In genomic region chr1:40668769-40669525, GRCh38 we compare ENCODE assay signal across 1 cellular context.
TF ChIP-seq lines count a peak whose summit lies in the region.

No MANE protein-coding gene starts in this region.

TF ChIP-seq in HEK293, 187 proteins besides CTCF, POLR2A, EP300 and RAD21 (continued from another document):
- TF ChIP-seq PATZ1 (tag by site-specific recombination; IDR thresholded peaks at IDR 0.05) = 0 out of 2 replicates have a peak, but pooled peaks have one; percentile 55
- TF ChIP-seq ZSCAN30 (tag by site-specific recombination; IDR thresholded peaks at IDR 0.05) = no peak
- TF ChIP-seq ZNF10 (tag by site-specific recombination; IDR thresholded peaks at IDR 0.05) = peak; percentile 92
- peak; percentile 89 for TF ChIP-seq ZIC2 (tag by site-specific recombination; IDR thresholded peaks at IDR 0.05)
- no peak for TF ChIP-seq ZNF132 (tag by site-specific recombination; IDR thresholded peaks at IDR 0.05; ENCODE audit: borderline replicate concordance)
- no peak for TF ChIP-seq ZNF629 (tag by site-specific recombination; IDR thresholded peaks at IDR 0.05)
- peak; percentile 12; the same call in 1 of the 2 replicates for TF ChIP-seq ZFHX2 (tag by site-specific recombination; conservative IDR thresholded peaks at IDR 0.05)
- TF ChIP-seq GLIS1 (tag by site-specific recombination; IDR thresholded peaks at IDR 0.05) = peak; percentile 55
- TF ChIP-seq ZBTB48 (tag by site-specific recombination; IDR thresholded peaks at IDR 0.05) = peak; percentile 96
- no peak for TF ChIP-seq ZFP69B (tag by site-specific recombination; IDR thresholded peaks at IDR 0.05)
- 0 out of 2 replicates have a peak, but pooled peaks have one; percentile 18 for TF ChIP-seq SCRT2 (tag by site-specific recombination; IDR thresholded peaks at IDR 0.05)
